Comparison of ENCODE assay signal across 9 cellular contexts in the genomic region with DNA sequence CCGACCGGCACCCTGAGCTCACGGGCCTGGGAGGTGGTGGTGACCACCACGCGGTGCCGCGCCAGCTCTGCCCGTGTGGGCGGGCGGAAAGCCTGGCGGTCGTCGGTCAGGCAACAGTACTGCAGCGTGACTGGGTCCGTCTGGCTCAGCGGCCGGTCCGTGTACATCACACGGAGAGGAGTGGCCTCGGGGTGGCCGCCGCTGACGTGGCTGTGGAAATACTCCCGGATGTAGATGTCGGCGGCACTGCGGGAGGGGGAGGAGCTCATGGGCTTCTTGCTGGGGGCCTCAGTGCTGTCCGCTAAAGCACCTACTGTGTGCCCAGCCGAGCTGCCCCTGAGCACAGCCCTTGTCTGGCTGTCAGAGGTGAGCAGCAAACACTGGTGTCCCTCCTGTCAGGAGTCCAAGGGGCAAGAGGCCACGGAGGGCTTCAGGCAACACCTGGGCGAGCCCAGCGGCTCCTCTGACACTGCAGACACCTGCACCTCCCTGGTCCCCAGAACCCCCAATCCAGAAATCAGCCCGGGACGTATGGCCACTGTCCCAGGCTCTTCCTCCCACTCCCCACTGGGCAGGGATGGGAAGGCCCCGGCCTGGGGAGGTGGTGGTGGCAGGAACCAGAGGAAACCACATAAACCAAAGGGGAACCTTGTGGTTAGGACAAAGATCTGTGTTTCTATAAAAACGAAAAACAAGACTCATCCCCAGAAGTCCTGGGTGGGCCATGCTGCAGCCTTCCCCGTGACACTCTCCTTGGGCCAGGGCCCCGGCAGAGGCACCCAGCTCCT. TPM values are rescaled to one million over a fixed set of nuclear protein-coding genes. Genes with fewer than 3 reads are reported as not detected.
DNase-seq lines count a peak whose midpoint lies in the region; ATAC-seq and TF ChIP-seq lines count a peak whose summit lies in the region.
"Had no signal": no experiment of that assay in that cellular context is flagged by ENCODE, and none has a peak within 500 bp of the region (broad histone marks: within the 10 kb centered on the region; RNA-seq: fewer than 3 reads in every experiment).

No MANE protein-coding gene starts in this region.

- H3K4me1 ChIP-seq in neural progenitor cell, result no peaks in the 10 kb centered on the region

- no peaks in the 10 kb centered on the region for H3K9me3 ChIP-seq in neural progenitor cell (ENCODE audit: low read depth)

- no peaks in the 10 kb centered on the region for H3F3A ChIP-seq in neural progenitor cell (ENCODE audit: low read depth)

- H4K20me1 ChIP-seq in neural progenitor cell (ENCODE audit: low read depth), result no peaks in the 10 kb centered on the region

- no peak overlapping the region for H3K9ac ChIP-seq in neural progenitor cell

- no peak overlapping the region for H2AFZ ChIP-seq in neural progenitor cell (replicated peaks)

- no peak overlapping the region for H3K27ac ChIP-seq in coronary artery
- no peak overlapping the region for H3K27ac ChIP-seq in neural progenitor cell

- TF ChIP-seq CTCF in coronary artery (IDR thresholded peaks at IDR 0.05) (no peak), neural progenitor cell (IDR thresholded peaks at IDR 0.05) (no peak)

- H3K4me3 ChIP-seq in coronary artery (peak overlapping the region; percentile 30), neural progenitor cell (no peak overlapping the region)

- peak overlapping the region; percentile 63 for H3K27ac Mint-ChIP-seq in T-helper 1 cell treated with Interleukin-12 subunit alpha and Interleukin-12 subunit beta and Interleukin-4 antibody, amounts not matched to agents 30 μg/mL and 1 μg/mL, for 36 hours
- H3K27ac Mint-ChIP-seq in stimulated activated effector memory CD8-positive, alpha-beta T cell treated with anti-CD3 and anti-CD28 coated beads, Interleukin-12 subunit alpha, Interleukin-12 subunit beta, amount 100 ng/mL, for 72 hours, result peak overlapping the region; percentile 74
- no peak overlapping the region for H3K27ac Mint-ChIP-seq in neural progenitor cell

- H3K27me3 Mint-ChIP-seq in T-helper 1 cell treated with Interleukin-12 subunit alpha and Interleukin-12 subunit beta and Interleukin-4 antibody, amounts not matched to agents 30 μg/mL and 1 μg/mL, for 36 hours (ENCODE audit: low read depth), result no peaks in the 10 kb centered on the region
- peaks cover 3% of the 10 kb centered on the region for H3K27me3 Mint-ChIP-seq in neural progenitor cell (ENCODE audit: insufficient read depth, low read depth)

- H3K4me2 ChIP-seq in neural progenitor cell, result no peak overlapping the region

- ATAC-seq in GM18502 (IDR thresholded peaks at IDR 0.05; ENCODE audit: poor library complexity, unreplicated experiment) (peak; percentile 72), HG02885 (IDR thresholded peaks at IDR 0.05; ENCODE audit: poor library complexity, unreplicated experiment) (peak; percentile 54)
- peak; percentile 82 for ATAC-seq in stimulated activated effector memory CD8-positive, alpha-beta T cell treated with anti-CD3 and anti-CD28 coated beads, Interleukin-12 subunit alpha, Interleukin-12 subunit beta, amount 100 ng/mL, for 72 hours
- ATAC-seq: HCT116 had no signal

- H3K4me1 Mint-ChIP-seq in T-helper 1 cell treated with Interleukin-12 subunit alpha and Interleukin-12 subunit beta and Interleukin-4 antibody, amounts not matched to agents 30 μg/mL and 1 μg/mL, for 36 hours (ENCODE audit: low read depth), result peaks cover 18% of the 10 kb centered on the region
- H3K4me1 Mint-ChIP-seq in stimulated activated effector memory CD8-positive, alpha-beta T cell treated with anti-CD3 and anti-CD28 coated beads, Interleukin-12 subunit alpha, Interleukin-12 subunit beta, amount 100 ng/mL, for 72 hours, result peaks cover 25% of the 10 kb centered on the region
- H3K4me1 Mint-ChIP-seq in neural progenitor cell, result no peaks in the 10 kb centered on the region

- no peaks in the 10 kb centered on the region for H3K36me3 ChIP-seq in neural progenitor cell

- no peaks in the 10 kb centered on the region for H3K79me2 ChIP-seq in neural progenitor cell (ENCODE audit: low read depth)

- DNase-seq in coronary artery (ENCODE audit: low spot score), result no peak
- peak; percentile 53 to 85 for DNase-seq in stimulated activated effector memory CD8-positive, alpha-beta T cell treated with anti-CD3 and anti-CD28 coated beads, Interleukin-12 subunit alpha, Interleukin-12 subunit beta, amount 100 ng/mL, for 72 hours (ENCODE audit: low spot score in 2 of 2)
- no peak for DNase-seq in AG08395 (ENCODE audit: low spot score)
- no peak for DNase-seq in neural progenitor cell (ENCODE audit: low spot score)
- no peak for DNase-seq in DMS79 treated with DMSO at 0.1 percent for 48 hours (lab: John Stamatoyannopoulos, UW)

- no peaks in the 10 kb centered on the region for H3K9me3 Mint-ChIP-seq in T-helper 1 cell treated with Interleukin-12 subunit alpha and Interleukin-12 subunit beta and Interleukin-4 antibody, amounts not matched to agents 30 μg/mL and 1 μg/mL, for 36 hours
- no peaks in the 10 kb centered on the region for H3K9me3 Mint-ChIP-seq in stimulated activated effector memory CD8-positive, alpha-beta T cell treated with anti-CD3 and anti-CD28 coated beads, Interleukin-12 subunit alpha, Interleukin-12 subunit beta, amount 100 ng/mL, for 72 hours
- H3K9me3 Mint-ChIP-seq in neural progenitor cell, result no peaks in the 10 kb centered on the region

- no peaks in the 10 kb centered on the region for H3K27me3 ChIP-seq in neural progenitor cell

- peak overlapping the region; percentile 67 for H3K4me3 Mint-ChIP-seq in T-helper 1 cell treated with Interleukin-12 subunit alpha and Interleukin-12 subunit beta and Interleukin-4 antibody, amounts not matched to agents 30 μg/mL and 1 μg/mL, for 36 hours
- peak overlapping the region; percentile 73 for H3K4me3 Mint-ChIP-seq in stimulated activated effector memory CD8-positive, alpha-beta T cell treated with anti-CD3 and anti-CD28 coated beads, Interleukin-12 subunit alpha, Interleukin-12 subunit beta, amount 100 ng/mL, for 72 hours
- no peak overlapping the region for H3K4me3 Mint-ChIP-seq in neural progenitor cell

- H3K36me3 Mint-ChIP-seq in T-helper 1 cell treated with Interleukin-12 subunit alpha and Interleukin-12 subunit beta and Interleukin-4 antibody, amounts not matched to agents 30 μg/mL and 1 μg/mL, for 36 hours (ENCODE audit: low read depth), result peaks cover 20% of the 10 kb centered on the region
- peaks cover 13% of the 10 kb centered on the region for H3K36me3 Mint-ChIP-seq in stimulated activated effector memory CD8-positive, alpha-beta T cell treated with anti-CD3 and anti-CD28 coated beads, Interleukin-12 subunit alpha, Interleukin-12 subunit beta, amount 100 ng/mL, for 72 hours
- H3K36me3 Mint-ChIP-seq in neural progenitor cell, result no peaks in the 10 kb centered on the region

RNA-seq across cellular contexts. Expression of gene HELZ2, which starts 6.5 kb away (rescaled TPM):
- total RNA-seq in neural progenitor cell (ENCODE audit: low replicate concordance), result 2.9 and 17.7 TPM in 2 replicates

RNA-seq across cellular contexts. Expression of gene FNDC11, which starts 13.6 kb away (rescaled TPM):
- 0.39 and 9.0 TPM in 2 replicates for total RNA-seq in neural progenitor cell (ENCODE audit: low replicate concordance)

RNA-seq across cellular contexts. Expression of gene SRMS, which starts 20.0 kb away (rescaled TPM):
- total RNA-seq in neural progenitor cell (ENCODE audit: low replicate concordance), result not detected in 2 replicates

RNA-seq across cellular contexts. Expression of gene PTK6, which starts 30.4 kb away (rescaled TPM):
- total RNA-seq in neural progenitor cell (ENCODE audit: low replicate concordance), result not detected in 2 replicates

RNA-seq across cellular contexts. Expression of gene PPDPF, which starts 47.0 kb away (rescaled TPM):
- 4.1 and 82.2 TPM in 2 replicates for total RNA-seq in neural progenitor cell (ENCODE audit: low replicate concordance)

Comparison
In these comparisons a context has a peak if more than half of its experiments do, and no peak if none do; other contexts are left out.
1. DNase-seq: peak in stimulated activated effector memory CD8-positive, alpha-beta T cell treated with anti-CD3 and anti-CD28 coated beads, Interleukin-12 subunit alpha, Interleukin-12 subunit beta, amount 100 ng/mL, for 72 hours (2 of 2); none in coronary artery (single experiment), AG08395 (single experiment), neural progenitor cell (single experiment) and DMS79 treated with DMSO at 0.1 percent for 48 hours (single experiment).
2. Peak in every context shown above with its lines, with median percentiles within 50 percentile points of each other: ATAC-seq.